In genomic region chr11:2870460-2870859, GRCh38 we compare ENCODE assay signal across 22 cellular contexts. TPM values are rescaled to one million over a fixed set of nuclear protein-coding genes. Genes with fewer than 3 reads are reported as not detected.
DNase-seq lines count a peak whose midpoint lies in the region; ATAC-seq and TF ChIP-seq lines count a peak whose summit lies in the region.
"Had no signal": no experiment of that assay in that cellular context is flagged by ENCODE, and none has a peak within 500 bp of the region (broad histone marks: within the 10 kb centered on the region; RNA-seq: fewer than 3 reads in every experiment).

No MANE protein-coding gene starts in this region.

- H3K36me3 ChIP-seq in NT2/D1 (ENCODE audit: insufficient read depth, insufficient read length, low read length) (no peaks in the 10 kb centered on the region), neuronal stem cell (replicated peaks in 1 of 2; ENCODE audit: control insufficient read depth in 2 of 2, insufficient read depth in 2 of 2, low read length in 2 of 2) (peaks cover 0 to 1% of the 10 kb centered on the region in 2 donors), left lung (no peaks in the 10 kb centered on the region)
- H3K36me3 ChIP-seq: heart left ventricle, SJSA1 had no signal

- peak overlapping the region; percentile 44 for H2BK5ac ChIP-seq in neuronal stem cell (ENCODE audit: low read length)

- H3K36me3 Mint-ChIP-seq in CD14-positive monocyte = peaks cover 2 to 8% of the 10 kb centered on the region in 2 donors
- no peaks in the 10 kb centered on the region for H3K36me3 Mint-ChIP-seq in effector memory CD8-positive, alpha-beta T cell (ENCODE audit: insufficient read depth)
- H3K36me3 Mint-ChIP-seq: stimulated activated memory B cell treated with anti-CD40 and anti-IgM and Interleukin-4, amounts not matched to agents 10 μg/mL and 1 μg/mL and 100 μg/mL, for 72 hours had no signal

- peak overlapping the region; percentile 6 for H3K9ac ChIP-seq in NT2/D1 (ENCODE audit: insufficient read length, low read depth)
- no peak overlapping the region for H3K9ac ChIP-seq in neuronal stem cell (ENCODE audit: low read depth, low read length, poor library complexity)

- peak overlapping the region; percentile 99 for H3K18ac ChIP-seq in neuronal stem cell (ENCODE audit: low read length)

- H3K79me1 ChIP-seq in neuronal stem cell (ENCODE audit: low read depth, low read length) = no peaks in the 10 kb centered on the region

- H2AK5ac ChIP-seq in neuronal stem cell (ENCODE audit: low read depth, low read length) = peak overlapping the region; percentile 99

- peak; percentile 25 for TF ChIP-seq CTCF in CD14-positive monocyte (IDR thresholded peaks at IDR 0.05)
- no peak for TF ChIP-seq CTCF in left lung (IDR thresholded peaks at IDR 0.05)

- H3K4me3 ChIP-seq in NT2/D1 (ENCODE audit: insufficient read length, low read depth) = no peak overlapping the region
- H3K4me3 ChIP-seq in neuronal stem cell (ENCODE audit: low read length in 2 of 2) = no peak overlapping the region
- H3K4me3 ChIP-seq in left lung = no peak overlapping the region
- H3K4me3 ChIP-seq: heart left ventricle, SJSA1 had no signal

- no peak overlapping the region for H2AFZ ChIP-seq in neuronal stem cell (ENCODE audit: low read length)

- H3K27me3 ChIP-seq in NT2/D1 (ENCODE audit: insufficient read depth, insufficient read length) = peaks cover 73% of the 10 kb centered on the region
- peaks cover 3 to 46% (median 26%) of the 10 kb centered on the region in 3 experiments for H3K27me3 ChIP-seq in neuronal stem cell (ENCODE audit: control insufficient read depth in 3 of 3, insufficient read depth in 3 of 3, low read depth in 1 of 3, low read length in 3 of 3)
- H3K27me3 ChIP-seq in left lung = peaks cover 24 to 51% of the 10 kb centered on the region in 2 donors

- WGBS in neuronal stem cell (ENCODE audit: extremely low coverage in 2 of 2, insufficient read length in 2 of 2, insufficient replicate concordance in 1 of 2), 2 donors = no CpG with 5 or more reads among the region's 17 CpGs

- H3K9me3 ChIP-seq in NT2/D1 (ENCODE audit: insufficient read depth, low read length) = peaks cover 9% of the 10 kb centered on the region; the same call in 1 of the 2 replicates
- peaks cover 13 to 15% of the 10 kb centered on the region in 2 donors for H3K9me3 ChIP-seq in neuronal stem cell (replicated peaks in 1 of 2; ENCODE audit: control insufficient read depth in 2 of 2, insufficient read depth in 1 of 2, low read depth in 1 of 2, low read length in 2 of 2)
- no peaks in the 10 kb centered on the region for H3K9me3 ChIP-seq in left lung

- ATAC-seq in GM21367 (IDR thresholded peaks at IDR 0.05; ENCODE audit: unreplicated experiment) (no peak), left lung (no peak)
- ATAC-seq in effector memory CD8-positive, alpha-beta T cell (replicated peaks) = no peak
- ATAC-seq: activated T-cell treated with anti-CD3 and anti-CD28 coated beads, Interleukin-2, amount 50 U/mL, for 72 hours; stimulated activated memory B cell treated with anti-CD40 and anti-IgM and Interleukin-4, amounts not matched to agents 10 μg/mL and 1 μg/mL and 100 μg/mL, for 72 hours had no signal

- H3K14ac ChIP-seq in neuronal stem cell (ENCODE audit: low read length) = no peak overlapping the region

- H3K23ac ChIP-seq in neuronal stem cell (ENCODE audit: low read depth, low read length, poor library complexity) = peak overlapping the region; percentile 52

- peaks cover 2 to 21% (median 18%) of the 10 kb centered on the region in 7 donors for H3K9me3 Mint-ChIP-seq in CD14-positive monocyte
- H3K9me3 Mint-ChIP-seq in effector memory CD8-positive, alpha-beta T cell = no peaks in the 10 kb centered on the region
- H3K9me3 Mint-ChIP-seq: activated CD4-positive, alpha-beta T cell treated with anti-CD3 and anti-CD28 coated beads, Interleukin-2, amount 10 ng/mL, durations not matched to agents 24 days and 14 days; activated naive CD4-positive, alpha-beta T cell treated with anti-CD3 and anti-CD28 coated beads for 36 hours; activated T-cell treated with anti-CD3 and anti-CD28 coated beads, Interleukin-2, amount 50 U/mL, for 72 hours; stimulated activated memory B cell treated with anti-CD40 and anti-IgM and Interleukin-4, amounts not matched to agents 10 μg/mL and 1 μg/mL and 100 μg/mL, for 72 hours; T-helper 1 cell treated with Interleukin-12 subunit alpha and Interleukin-12 subunit beta and Interleukin-4 antibody, amounts not matched to agents 30 μg/mL and 1 μg/mL, for 36 hours had no signal

- peak overlapping the region; percentile 46 for H3K4ac ChIP-seq in neuronal stem cell (ENCODE audit: low read length)

- intact Hi-C loops in CD14-positive monocyte (cut with micrococcal nuclease) = no loop called here
- intact Hi-C loops in left lung (cut with DNase I) = no loop called here

- H3K27ac Mint-ChIP-seq in CD14-positive monocyte = no peak overlapping the region
- H3K27ac Mint-ChIP-seq in effector memory CD8-positive, alpha-beta T cell = no peak overlapping the region
- H3K27ac Mint-ChIP-seq: activated CD4-positive, alpha-beta T cell treated with anti-CD3 and anti-CD28 coated beads, Interleukin-2, amount 10 ng/mL, durations not matched to agents 24 days and 14 days; activated naive CD4-positive, alpha-beta T cell treated with anti-CD3 and anti-CD28 coated beads for 36 hours; activated T-cell treated with anti-CD3 and anti-CD28 coated beads, Interleukin-2, amount 50 U/mL, for 72 hours; nephron progenitor cell; stimulated activated memory B cell treated with anti-CD40 and anti-IgM and Interleukin-4, amounts not matched to agents 10 μg/mL and 1 μg/mL and 100 μg/mL, for 72 hours; T-helper 1 cell treated with Interleukin-12 subunit alpha and Interleukin-12 subunit beta and Interleukin-4 antibody, amounts not matched to agents 30 μg/mL and 1 μg/mL, for 36 hours had no signal

- no peak overlapping the region for H2BK12ac ChIP-seq in neuronal stem cell (ENCODE audit: low read length)

- H3K4me1 ChIP-seq in NT2/D1 (ENCODE audit: insufficient read depth, insufficient read length) (peaks cover 29% of the 10 kb centered on the region), neuronal stem cell (ENCODE audit: control insufficient read depth in 2 of 2, insufficient read depth in 1 of 2, low read depth in 1 of 2, low read length in 2 of 2) (peaks cover 24 to 36% of the 10 kb centered on the region in 2 donors), left lung (peaks cover 0 to 11% of the 10 kb centered on the region in 2 donors)
- H3K4me1 ChIP-seq: SJSA1 had no signal

- H4K91ac ChIP-seq in neuronal stem cell (ENCODE audit: low read depth, low read length, poor library complexity) = no peak overlapping the region

- peaks cover 16% of the 10 kb centered on the region for H3K4me1 Mint-ChIP-seq in CD14-positive monocyte
- H3K4me1 Mint-ChIP-seq in effector memory CD8-positive, alpha-beta T cell (ENCODE audit: low read depth in 2 of 2) = peaks cover 5 to 14% of the 10 kb centered on the region in 2 donors

- DNase-seq in CD14-positive monocyte (ENCODE audit: low spot score) = no peak
- DNase-seq in NT2/D1 (ENCODE audit: low read depth, low spot score) = no peak
- no peak for DNase-seq in neuronal stem cell (ENCODE audit: low spot score)
- DNase-seq in NCI-H82 (lab: John Stamatoyannopoulos, UW) = no peak
- DNase-seq in left lung = no peak
- no peak for DNase-seq in effector memory CD8-positive, alpha-beta T cell
- DNase-seq: activated CD4-positive, alpha-beta T cell treated with anti-CD3 and anti-CD28 coated beads, Interleukin-2, amount 10 ng/mL, durations not matched to agents 24 days and 14 days; activated naive CD4-positive, alpha-beta T cell treated with anti-CD3 and anti-CD28 coated beads for 36 hours; activated T-cell treated with anti-CD3 and anti-CD28 coated beads, Interleukin-2, amount 50 U/mL, for 72 hours; aorta; COR-L47; heart left ventricle; Kasumi-1; NCI-H1417; NCI-H2107 had no signal

- peaks cover 54 to 72% (median 60%) of the 10 kb centered on the region in 3 donors for H3K27me3 Mint-ChIP-seq in CD14-positive monocyte (ENCODE audit: low read depth in 3 of 3)
- peaks cover 37 to 74% of the 10 kb centered on the region in 2 donors for H3K27me3 Mint-ChIP-seq in effector memory CD8-positive, alpha-beta T cell

- peak overlapping the region; percentile 100 for H2BK15ac ChIP-seq in neuronal stem cell (ENCODE audit: low read length)

- H3K4me2 ChIP-seq in neuronal stem cell (ENCODE audit: insufficient read depth, low read length, poor library complexity, severe bottlenecking) = no peak overlapping the region

- H3K27ac ChIP-seq in cingulate gyrus (ENCODE audit: low read depth, low read length) = peak overlapping the region; percentile 81
- no peak overlapping the region for H3K27ac ChIP-seq in neuronal stem cell (replicated peaks; ENCODE audit: low read length)
- H3K27ac ChIP-seq in left lung = no peak overlapping the region
- H3K27ac ChIP-seq: heart left ventricle, SJSA1 had no signal

- peak overlapping the region in 1 of 2 donors; percentile 71 for H3K4me3 Mint-ChIP-seq in CD14-positive monocyte
- H3K4me3 Mint-ChIP-seq in effector memory CD8-positive, alpha-beta T cell = no peak overlapping the region
- H3K4me3 Mint-ChIP-seq: activated CD4-positive, alpha-beta T cell treated with anti-CD3 and anti-CD28 coated beads, Interleukin-2, amount 10 ng/mL, durations not matched to agents 24 days and 14 days; activated naive CD4-positive, alpha-beta T cell treated with anti-CD3 and anti-CD28 coated beads for 36 hours; activated T-cell treated with anti-CD3 and anti-CD28 coated beads, Interleukin-2, amount 50 U/mL, for 72 hours; nephron progenitor cell; stimulated activated memory B cell treated with anti-CD40 and anti-IgM and Interleukin-4, amounts not matched to agents 10 μg/mL and 1 μg/mL and 100 μg/mL, for 72 hours; T-helper 1 cell treated with Interleukin-12 subunit alpha and Interleukin-12 subunit beta and Interleukin-4 antibody, amounts not matched to agents 30 μg/mL and 1 μg/mL, for 36 hours had no signal

- H2BK120ac ChIP-seq in neuronal stem cell (ENCODE audit: low read depth, low read length) = no peak overlapping the region

- H4K8ac ChIP-seq in neuronal stem cell (ENCODE audit: low read depth, low read length) = no peak overlapping the region

RNA-seq across cellular contexts. Expression of gene CDKN1C, which starts 15.1 kb away (rescaled TPM):
- 1 to 10 TPM; 3.2 to 4.7 TPM for polyA plus RNA-seq in CD14-positive monocyte
- polyA plus RNA-seq in neuronal stem cell (2013, experiment 1 of 2) = 45.4 TPM
- 48.3 TPM for polyA plus RNA-seq in neuronal stem cell (2013, experiment 2 of 2)
- 10 to 100 TPM; 18.0 to 31.7 TPM for total RNA-seq in left lung

RNA-seq across cellular contexts. Expression of gene PHLDA2, which starts 58.8 kb away (rescaled TPM):
- 1 to 10 TPM; 2.6 to 4.7 TPM for polyA plus RNA-seq in CD14-positive monocyte
- polyA plus RNA-seq in neuronal stem cell (2013, experiment 1 of 2) = 6.3 TPM
- polyA plus RNA-seq in neuronal stem cell (2013, experiment 2 of 2) = 6.8 TPM
- total RNA-seq in left lung = 10 to 100 TPM; 28.3 to 50.0 TPM
- total RNA-seq: skeletal muscle tissue had no signal
